In the genomic region with DNA sequence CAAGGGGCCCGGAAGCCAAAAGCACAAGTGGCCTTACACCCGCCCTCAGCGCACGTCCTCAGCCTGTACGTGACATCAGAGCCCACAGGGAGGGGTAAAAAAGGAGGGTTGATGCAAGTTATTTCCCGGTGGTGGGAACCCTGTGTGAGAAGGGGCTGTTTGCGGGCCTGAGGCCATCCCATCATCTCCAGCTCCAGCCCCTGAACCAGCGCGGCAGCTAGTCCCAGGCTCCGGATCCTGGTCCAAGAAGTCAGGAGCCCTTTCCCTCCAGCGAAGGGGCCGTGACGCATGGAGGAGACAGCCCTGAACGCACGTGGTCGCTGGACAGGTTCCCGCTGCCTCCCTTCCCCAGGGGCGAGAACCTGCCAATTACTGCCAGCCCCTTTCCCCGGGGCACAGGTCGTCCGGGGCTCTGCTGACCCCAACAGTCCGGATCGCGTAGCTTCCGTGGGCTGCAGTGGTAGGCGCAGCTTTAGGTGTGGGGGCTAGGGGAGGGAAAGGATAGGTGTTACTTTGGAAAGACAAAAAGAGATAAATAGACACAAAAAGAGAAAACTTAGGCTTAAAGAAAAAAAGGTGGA, we compare ENCODE assay signal across 8 cellular contexts. TPM values are rescaled to one million over a fixed set of nuclear protein-coding genes. Genes with fewer than 3 reads are reported as not detected.
DNase-seq lines count a peak whose midpoint lies in the region; ATAC-seq, FAIRE-seq and TF ChIP-seq lines count a peak whose summit lies in the region.

No MANE protein-coding gene starts in this region.

- peak overlapping the region; percentile 49 for H3K4me3 ChIP-seq in AG04449 (ENCODE audit: low read depth, low read length)

- DNase-seq in AG04449 (ENCODE audit: low read depth, low spot score) (no peak), M059J (ENCODE audit: low read depth) (peak; percentile 17), activated T-cell treated with anti-CD3 and anti-CD28 coated beads for 4 hours (peak; percentile 27), frontal cortex (ENCODE audit: low spot score in 2 of 2) (peak; percentile 48 to 70), omental fat pad (ENCODE audit: low spot score) (peak; percentile 34), inferior parietal cortex (ENCODE audit: extremely low spot score) (no peak)

- CTCF ChIA-PET in AG04449 (lab: Yijun Ruan, JAX), result no interaction called here

- ATAC-seq in GM18517 (IDR thresholded peaks at IDR 0.05; ENCODE audit: unreplicated experiment), result peak; percentile 44
- peak; percentile 45 for ATAC-seq in omental fat pad (ENCODE audit: low FRiP score)
- ATAC-seq in GM21360 (IDR thresholded peaks at IDR 0.05; ENCODE audit: unreplicated experiment), result no peak

- no peak for FAIRE-seq in frontal cortex (lab: Jason Lieb, UNC)

- POLR2A ChIA-PET in AG04449 (lab: Yijun Ruan, JAX), result no interaction called here

- no peak for TF ChIP-seq CTCF in AG04449 (IDR thresholded peaks at IDR 0.05; ENCODE audit: insufficient read depth, low read length, missing control alignments)
- no peak for TF ChIP-seq CTCF in omental fat pad (IDR thresholded peaks at IDR 0.05)

RNA-seq across cellular contexts. Expression of gene LRP2, which starts 1.3 kb away (rescaled TPM):
- total RNA-seq in M059J (2014; rRNA removed; shearing (Covaris generic)), result not detected in 2 replicates
- 0.82 TPM for total RNA-seq in frontal cortex
- total RNA-seq in omental fat pad, result 10 to 100 TPM in 3 of 4 donors, not detected in 1; 12.2 to 58.3 (median 14.1) TPM

Comparison
In these comparisons a context has a peak if more than half of its experiments do, and no peak if none do; other contexts are left out.
1. DNase-seq: peak in M059J (single experiment), activated T-cell treated with anti-CD3 and anti-CD28 coated beads for 4 hours (single experiment), frontal cortex (2 of 2) and omental fat pad (single experiment); none in AG04449 (single experiment) and inferior parietal cortex (single experiment).